Comparison of ENCODE assay signal across 8 cellular contexts in genomic region chr11:76444384-76445121, GRCh38. TPM values are rescaled to one million over a fixed set of nuclear protein-coding genes. Genes with fewer than 3 reads are reported as not detected.
DNase-seq lines count a peak whose midpoint lies in the region; ATAC-seq, FAIRE-seq and TF ChIP-seq lines count a peak whose summit lies in the region.

Gene EMSY (plus strand): TSS chr11:76445018. CDS start chr11:76446939, 1,921 bp downstream.

- intact Hi-C loops in activated CD4-positive, alpha-beta T cell treated with anti-CD3 and anti-CD28 coated beads for 36 hours (cut with DNase I, micrococcal nuclease), result loop anchor here (1.0 to 10.0 kb wide), 12 partner anchors 63 to 1852 kb away; partner anchors contain the start of genes GVQW3 (in 2 of the 2), THAP12 (in 2 of the 2), ACER3 (in 1 of the 2) and CAPN5 (in 1 of the 2)
- intact Hi-C loops in kidney (cut with DNase I), result no loop called here

- no peaks in the 10 kb centered on the region for H3K36me3 ChIP-seq in kidney (ENCODE audit: control insufficient read depth in 1 of 2, insufficient read depth in 2 of 2, low read length in 2 of 2)

- H3K9me3 Mint-ChIP-seq in activated CD4-positive, alpha-beta T cell treated with anti-CD3 and anti-CD28 coated beads for 36 hours (ENCODE audit: low read depth), result no peaks in the 10 kb centered on the region

- peak within 1 kb of the TSS; percentile 84 to 92 for H3K27ac ChIP-seq in kidney (ENCODE audit: low read depth in 2 of 2, low read length in 2 of 2)

- DNase-seq in Ammon's horn (ENCODE audit: low spot score) (peak; percentile 100), GM19238 (ENCODE audit: insufficient read length, low spot score) (peak; percentile 88), NCI-H524 (lab: John Stamatoyannopoulos, UW) (peak; percentile 96 to 99), choroid plexus epithelial cell (ENCODE audit: low read depth) (peak; percentile 100), kidney (peak; percentile 99)
- peak; percentile 95 for DNase-seq in activated CD4-positive, alpha-beta T cell treated with anti-CD3 and anti-CD28 coated beads for 36 hours
- peak; percentile 93 for DNase-seq in stimulated activated CD4-positive, alpha-beta T cell treated with anti-CD3 and anti-CD28 coated beads, Interleukin-15, amount 100 ng/mL, for 24 hours

- peak; percentile 92 for FAIRE-seq in kidney (lab: Jason Lieb, UNC)

- peaks cover 27% of the 10 kb centered on the region for H3K4me1 Mint-ChIP-seq in activated CD4-positive, alpha-beta T cell treated with anti-CD3 and anti-CD28 coated beads for 36 hours

- no peak for TF ChIP-seq CTCF in choroid plexus epithelial cell (conservative IDR thresholded peaks at IDR 0.05; ENCODE audit: low read depth, low read length)
- TF ChIP-seq CTCF in kidney (IDR thresholded peaks at IDR 0.05; ENCODE audit: borderline replicate concordance, extremely low read depth, insufficient read depth), result no peak

- H3K4me1 ChIP-seq in kidney (ENCODE audit: control insufficient read depth in 1 of 2, insufficient read depth in 1 of 2, low read depth in 1 of 2, low read length in 2 of 2), result peaks cover 4 to 5% of the 10 kb centered on the region in 2 donors

- peak; percentile 89 for ATAC-seq in HG03442 (IDR thresholded peaks at IDR 0.05; ENCODE audit: unreplicated experiment)
- ATAC-seq in activated CD4-positive, alpha-beta T cell treated with anti-CD3 and anti-CD28 coated beads for 36 hours, result peak; percentile 94

- H3K4me3 ChIP-seq in choroid plexus epithelial cell (ENCODE audit: low read depth, low read length) (peak within 1 kb of the TSS; percentile 93), kidney (ENCODE audit: low read length in 2 of 2) (peak within 1 kb of the TSS; percentile 96 to 99)

- H3K9ac ChIP-seq in kidney (ENCODE audit: low read length in 2 of 2), result peak within 1 kb of the TSS; percentile 95 to 98

- H3K9me3 ChIP-seq in kidney (ENCODE audit: control insufficient read depth in 1 of 2, low read length in 2 of 2), result no peaks in the 10 kb centered on the region

- CTCF ChIA-PET in activated CD4-positive, alpha-beta T cell treated with anti-CD3 and anti-CD28 coated beads for 36 hours (lab: Charles Lee), result interaction anchor here (0.7 kb wide), 1 partner anchor 14 kb away, joined by 3 read pairs; no protein-coding TSS in a partner anchor

- peak within 1 kb of the TSS; percentile 94 for H3K27ac Mint-ChIP-seq in activated CD4-positive, alpha-beta T cell treated with anti-CD3 and anti-CD28 coated beads for 36 hours

- no peaks in the 10 kb centered on the region for H3K27me3 Mint-ChIP-seq in activated CD4-positive, alpha-beta T cell treated with anti-CD3 and anti-CD28 coated beads for 36 hours

- POLR2A ChIA-PET in activated CD4-positive, alpha-beta T cell treated with anti-CD3 and anti-CD28 coated beads for 36 hours (lab: Charles Lee), result no interaction called here

- H3K4me3 Mint-ChIP-seq in activated CD4-positive, alpha-beta T cell treated with anti-CD3 and anti-CD28 coated beads for 36 hours, result peak within 1 kb of the TSS; percentile 96

- peaks cover 30% of the 10 kb centered on the region for H3K36me3 Mint-ChIP-seq in activated CD4-positive, alpha-beta T cell treated with anti-CD3 and anti-CD28 coated beads for 36 hours (ENCODE audit: low read depth)

RNA-seq across cellular contexts. Expression of gene EMSY, which starts in this region (rescaled TPM):
- 10 to 100 TPM; 28.5 to 35.4 TPM for total RNA-seq in activated CD4-positive, alpha-beta T cell treated with anti-CD3 and anti-CD28 coated beads for 36 hours
- total RNA-seq in kidney, result 22.2 TPM
- polyA plus RNA-seq in kidney (ENCODE audit: insufficient read depth, low read depth, low replicate concordance), result 7.5 TPM

Comparison
In these comparisons a context has a peak if more than half of its experiments do, and no peak if none do; other contexts are left out.
1. Peak in every context shown above with its lines: DNase-seq, ATAC-seq, H3K4me3 ChIP-seq and H3K27ac ChIP-seq.